In the genomic region with DNA sequence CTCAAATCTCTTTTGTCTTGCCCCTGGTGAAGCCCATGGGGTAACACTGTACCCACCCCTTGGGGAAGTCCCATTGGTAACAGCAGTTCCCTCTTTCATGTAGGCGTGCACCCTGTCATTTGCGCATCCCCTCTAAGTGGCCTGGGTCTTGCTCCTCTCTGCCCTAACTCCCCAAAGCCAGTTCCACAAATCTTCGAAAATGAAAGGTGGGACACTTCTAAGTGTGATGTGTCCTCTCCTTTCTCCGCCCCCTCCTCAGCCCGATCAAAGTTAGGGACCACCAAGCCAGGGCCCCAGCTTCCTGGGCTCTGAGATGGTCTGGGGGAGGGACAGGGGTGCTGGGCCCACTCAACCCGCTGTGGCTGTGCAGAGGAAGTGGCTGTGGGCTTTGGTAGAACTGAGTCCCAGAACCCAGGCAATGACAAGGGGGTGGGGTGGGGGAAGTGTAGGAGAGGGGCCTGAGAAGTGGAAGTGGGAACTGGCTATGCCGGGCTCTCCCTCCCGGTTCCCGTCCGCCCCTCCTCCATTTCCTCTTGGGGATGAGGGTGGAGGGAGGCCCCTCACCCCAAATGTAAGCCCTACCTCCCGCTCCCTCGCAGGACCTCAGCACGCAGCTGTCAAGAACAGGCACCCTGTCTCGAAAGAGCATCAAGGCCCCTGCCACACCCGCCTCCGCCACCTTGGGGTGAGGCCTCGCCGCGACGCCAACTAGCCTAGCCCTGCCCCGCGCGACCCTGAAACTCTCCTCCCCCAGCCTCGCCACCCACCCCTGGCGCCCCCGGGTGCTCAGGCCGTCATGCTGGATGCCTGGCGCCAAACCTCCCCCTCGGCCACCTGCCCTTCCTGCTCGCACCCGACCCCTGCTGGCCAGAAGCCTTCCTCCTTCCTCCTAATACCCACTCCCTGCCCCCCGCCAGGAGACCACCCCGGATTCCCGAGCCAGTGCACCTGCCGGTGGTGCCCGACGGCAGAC, we compare ENCODE assay signal across 8 cellular contexts. TPM values are rescaled to one million over a fixed set of nuclear protein-coding genes. Genes with fewer than 3 reads are reported as not detected.
DNase-seq lines count a peak whose midpoint lies in the region; TF ChIP-seq lines count a peak whose summit lies in the region.

No MANE protein-coding gene starts in this region.

- no peaks in the 10 kb centered on the region for H3K36me3 ChIP-seq in brain microvascular endothelial cell (replicated peaks)

- peak; percentile 59 for TF ChIP-seq CTCF in GM10266 (IDR thresholded peaks at IDR 0.05; ENCODE audit: control insufficient read depth, insufficient read depth, low read depth, missing control alignments)
- TF ChIP-seq CTCF in brain microvascular endothelial cell (IDR thresholded peaks at IDR 0.05; ENCODE audit: low read depth, low read length, missing control alignments) = peak; percentile 51

- no peak overlapping the region for H3K27ac ChIP-seq in brain microvascular endothelial cell

- peaks cover 7% of the 10 kb centered on the region for H3K27me3 ChIP-seq in brain microvascular endothelial cell (replicated peaks)

- in situ Hi-C loops in brain microvascular endothelial cell (cut with HindIII; ENCODE audit: low pct_ligation_motif_present, low sequenced_read_pairs) = no loop called here

- H3K4me3 ChIP-seq in brain microvascular endothelial cell (ENCODE audit: low read depth, low read length) = no peak overlapping the region

- intact Hi-C loops in posterior vena cava (cut with DNase I) = loop anchor here in 1 of 2 donors (10.0 kb wide), 1 partner anchor 176 kb away; no protein-coding TSS in a partner anchor

- DNase-seq in GM10266 (ENCODE audit: extremely low spot score) = peak; percentile 76
- peak; percentile 47 to 69 for DNase-seq in Kasumi-1 (lab: John Stamatoyannopoulos, UW)
- no peak for DNase-seq in brain microvascular endothelial cell
- DNase-seq in posterior vena cava (ENCODE audit: low spot score) = peak; percentile 82
- DNase-seq in mucosa of gallbladder (ENCODE audit: low spot score) = no peak
- no peak for DNase-seq in activated effector memory CD4-positive, alpha-beta T cell treated with anti-CD3 and anti-CD28 coated beads, Interleukin-2, amount 50 U/mL, for 16 hours
- no peak for DNase-seq in NCI-H1694 (lab: John Stamatoyannopoulos, UW)
- no peak for DNase-seq in cerebellar nuclear complex (lab: John Stamatoyannopoulos, UW)

RNA-seq across cellular contexts. Expression of gene ABI3, which starts 8.7 kb away (rescaled TPM):
- total RNA-seq in posterior vena cava (10 to 100 TPM; 10.6 TPM), mucosa of gallbladder (15.8 TPM)

RNA-seq across cellular contexts. Expression of gene GNGT2, which starts 8.9 kb away (rescaled TPM):
- total RNA-seq in posterior vena cava (1 to 10 TPM; 2.1 to 2.3 TPM), mucosa of gallbladder (3.4 TPM)

RNA-seq across cellular contexts. Expression of gene PHOSPHO1, which starts 11.4 kb away (rescaled TPM):
- total RNA-seq in posterior vena cava = 1 to 10 TPM in 1 of 2 donors, under 1 TPM in 1; 0.62 to 2.6 TPM
- 0.23 TPM for total RNA-seq in mucosa of gallbladder

Comparison
In these comparisons a context has a peak if more than half of its experiments do, and no peak if none do; other contexts are left out.
1. DNase-seq: peak in GM10266 (single experiment), Kasumi-1 (2 of 2) and posterior vena cava (single experiment); none in brain microvascular endothelial cell (single experiment), mucosa of gallbladder (single experiment), activated effector memory CD4-positive, alpha-beta T cell treated with anti-CD3 and anti-CD28 coated beads, Interleukin-2, amount 50 U/mL, for 16 hours (single experiment), NCI-H1694 (single experiment) and cerebellar nuclear complex (0 of 2).